ENCODE assay signal across 8 cellular contexts in genomic region chr16:83781-84615, GRCh38. TPM values are rescaled to one million over a fixed set of nuclear protein-coding genes. Genes with fewer than 3 reads are reported as not detected.
DNase-seq lines count a peak whose midpoint lies in the region; ATAC-seq and TF ChIP-seq lines count a peak whose summit lies in the region.

No MANE protein-coding gene starts in this region.

- peak overlapping the region; percentile 50 for H3K27ac ChIP-seq in SJSA1
- peak overlapping the region; percentile 73 for H3K27ac ChIP-seq in fibroblast of lung (ENCODE audit: insufficient read depth, low read length)

- no peak for TF ChIP-seq CTCF in fibroblast of lung (conservative IDR thresholded peaks at IDR 0.05 in 1 of 2, IDR thresholded peaks at IDR 0.05 in 1 of 2; ENCODE audit: low read depth in 1 of 2, low read length in 2 of 2)

- H3K36me3 ChIP-seq in SJSA1 (peaks cover 84% of the 10 kb centered on the region), fibroblast of lung (ENCODE audit: control insufficient read depth, insufficient read depth, low read length) (peaks cover 49% of the 10 kb centered on the region)

- no peak overlapping the region for H2AFZ ChIP-seq in fibroblast of lung (ENCODE audit: low read length)

- H3K9me3 ChIP-seq in SJSA1 (replicated peaks) (no peaks in the 10 kb centered on the region), fibroblast of lung (ENCODE audit: control insufficient read depth, insufficient read depth, low read depth, low read length) (no peaks in the 10 kb centered on the region)

- peaks cover 38% of the 10 kb centered on the region for H3K79me2 ChIP-seq in fibroblast of lung (ENCODE audit: control insufficient read depth, insufficient read depth, low read length)

- H3K9ac ChIP-seq in fibroblast of lung (ENCODE audit: insufficient read depth, low read length), result peak overlapping the region; percentile 32

- H3K27me3 ChIP-seq in SJSA1 (replicated peaks), result no peaks in the 10 kb centered on the region
- H3K27me3 ChIP-seq in fibroblast of lung (ENCODE audit: control insufficient read depth, insufficient read depth, low read length), result no peaks in the 10 kb centered on the region

- no peak for ATAC-seq in stimulated activated naive CD8-positive, alpha-beta T cell treated with anti-CD3 and anti-CD28 coated beads, Interleukin-15, Interleukin-2, amounts not matched to agents 100 U/mL and 50 U/mL, for 24 hours
- ATAC-seq in GM21381 (IDR thresholded peaks at IDR 0.05; ENCODE audit: unreplicated experiment), result no peak

- no peaks in the 10 kb centered on the region for H4K20me1 ChIP-seq in fibroblast of lung (ENCODE audit: control insufficient read depth, extremely low read depth, insufficient read depth, low read length)

- no peak overlapping the region for H3K4me3 ChIP-seq in SJSA1
- no peak overlapping the region for H3K4me3 ChIP-seq in fibroblast of lung (replicated peaks in 1 of 4; ENCODE audit: control extremely low read depth in 1 of 4, insufficient read depth in 1 of 4, low read depth in 3 of 4, low read length in 4 of 4)

- H3K4me1 ChIP-seq in SJSA1 (replicated peaks), result peaks cover 24% of the 10 kb centered on the region
- peaks cover 37% of the 10 kb centered on the region for H3K4me1 ChIP-seq in fibroblast of lung (ENCODE audit: control insufficient read depth, extremely low read depth, insufficient read depth, low read length)

- peak; percentile 83 for DNase-seq in NCI-H2029 (lab: John Stamatoyannopoulos, UW)
- no peak for DNase-seq in NCI-H2029 treated with DMSO at 0.1 percent for 48 hours (lab: John Stamatoyannopoulos, UW)
- DNase-seq in SJSA1 (ENCODE audit: low read depth in 1 of 2, low spot score in 2 of 2), result no peak
- DNase-seq in fibroblast of lung (ENCODE audit: low read depth in 2 of 2), result peak in 1 of 2 donors; percentile 33
- DNase-seq in stimulated activated naive CD8-positive, alpha-beta T cell treated with anti-CD3 and anti-CD28 coated beads, Interleukin-15, Interleukin-2, amounts not matched to agents 100 U/mL and 50 U/mL, for 24 hours, result peak; percentile 41
- DNase-seq in Ammon's horn (ENCODE audit: low spot score), result no peak
- DNase-seq in ureter (ENCODE audit: low spot score), result no peak

- H3K4me2 ChIP-seq in fibroblast of lung (ENCODE audit: extremely low read depth, insufficient read depth, low read length), result peak overlapping the region; percentile 40

RNA-seq across cellular contexts. Expression of gene MPG, which starts 6.0 kb away (rescaled TPM):
- 102 and 173 TPM in 2 replicates for total RNA-seq in SJSA1 (2014; rRNA removed; shearing (Covaris generic))
- total RNA-seq in fibroblast of lung (256 and 268 TPM in 2 replicates), ureter (38.2 TPM)
- 45.4 and 49.3 TPM in 2 replicates for polyA plus RNA-seq in fibroblast of lung
- polyA plus RNA-seq in fibroblast of lung (2012), result 84.4 and 112 TPM in 2 replicates
- 42.7 and 46.1 TPM in 2 replicates for polyA minus RNA-seq in fibroblast of lung (ENCODE audit: low replicate concordance)

RNA-seq across cellular contexts. Expression of gene RHBDF1, which starts 11.6 kb away (rescaled TPM):
- total RNA-seq in SJSA1 (2014; rRNA removed; shearing (Covaris generic)), result 21.4 and 23.4 TPM in 2 replicates
- total RNA-seq in fibroblast of lung (32.9 and 53.8 TPM in 2 replicates), ureter (49.0 TPM)
- 40.5 and 54.6 TPM in 2 replicates for polyA plus RNA-seq in fibroblast of lung
- polyA plus RNA-seq in fibroblast of lung (2012), result 50.5 and 62.0 TPM in 2 replicates
- polyA minus RNA-seq in fibroblast of lung (ENCODE audit: low replicate concordance), result 157 and 246 TPM in 2 replicates

RNA-seq across cellular contexts. Expression of gene SNRNP25, which starts 30.4 kb away (rescaled TPM):
- total RNA-seq in SJSA1 (2014; rRNA removed; shearing (Covaris generic)), result 30.2 and 37.0 TPM in 2 replicates
- total RNA-seq in fibroblast of lung (14.6 and 20.5 TPM in 2 replicates), ureter (16.8 TPM)
- 25.9 and 49.4 TPM in 2 replicates for polyA plus RNA-seq in fibroblast of lung
- 29.6 and 57.8 TPM in 2 replicates for polyA plus RNA-seq in fibroblast of lung (2012)
- 21.1 and 31.3 TPM in 2 replicates for polyA minus RNA-seq in fibroblast of lung (ENCODE audit: low replicate concordance)

RNA-seq across cellular contexts. Expression of gene POLR3K, which starts 30.6 kb away (rescaled TPM):
- total RNA-seq in SJSA1 (2014; rRNA removed; shearing (Covaris generic)), result 10.1 and 20.8 TPM in 2 replicates
- 2.6 and 3.3 TPM in 2 replicates for total RNA-seq in fibroblast of lung
- 12.9 and 27.3 TPM in 2 replicates for polyA plus RNA-seq in fibroblast of lung
- 9.9 and 19.7 TPM in 2 replicates for polyA plus RNA-seq in fibroblast of lung (2012)
- polyA minus RNA-seq in fibroblast of lung (ENCODE audit: low replicate concordance), result 8.0 TPM in 1 of 2 replicates, not detected in the other
- total RNA-seq in ureter, result 14.9 TPM

RNA-seq across cellular contexts. Expression of gene NPRL3, which starts 54.5 kb away (rescaled TPM):
- 7.5 and 11.2 TPM in 2 replicates for total RNA-seq in SJSA1 (2014; rRNA removed; shearing (Covaris generic))
- total RNA-seq in fibroblast of lung, result 6.7 and 9.6 TPM in 2 replicates
- 8.7 and 13.6 TPM in 2 replicates for polyA plus RNA-seq in fibroblast of lung
- polyA plus RNA-seq in fibroblast of lung (2012), result 27.5 and 36.0 TPM in 2 replicates
- polyA minus RNA-seq in fibroblast of lung (ENCODE audit: low replicate concordance), result 89.5 and 114 TPM in 2 replicates
- 42.5 TPM for total RNA-seq in ureter

Comparison
In these comparisons a context has a peak if more than half of its experiments do, and no peak if none do; other contexts are left out.
1. DNase-seq: peak in NCI-H2029 (single experiment) and stimulated activated naive CD8-positive, alpha-beta T cell treated with anti-CD3 and anti-CD28 coated beads, Interleukin-15, Interleukin-2, amounts not matched to agents 100 U/mL and 50 U/mL, for 24 hours (single experiment); none in NCI-H2029 treated with DMSO at 0.1 percent for 48 hours (single experiment), SJSA1 (0 of 2), Ammon's horn (single experiment) and ureter (single experiment).